ENCODE assay signal across 2 cellular contexts in the genomic region with DNA sequence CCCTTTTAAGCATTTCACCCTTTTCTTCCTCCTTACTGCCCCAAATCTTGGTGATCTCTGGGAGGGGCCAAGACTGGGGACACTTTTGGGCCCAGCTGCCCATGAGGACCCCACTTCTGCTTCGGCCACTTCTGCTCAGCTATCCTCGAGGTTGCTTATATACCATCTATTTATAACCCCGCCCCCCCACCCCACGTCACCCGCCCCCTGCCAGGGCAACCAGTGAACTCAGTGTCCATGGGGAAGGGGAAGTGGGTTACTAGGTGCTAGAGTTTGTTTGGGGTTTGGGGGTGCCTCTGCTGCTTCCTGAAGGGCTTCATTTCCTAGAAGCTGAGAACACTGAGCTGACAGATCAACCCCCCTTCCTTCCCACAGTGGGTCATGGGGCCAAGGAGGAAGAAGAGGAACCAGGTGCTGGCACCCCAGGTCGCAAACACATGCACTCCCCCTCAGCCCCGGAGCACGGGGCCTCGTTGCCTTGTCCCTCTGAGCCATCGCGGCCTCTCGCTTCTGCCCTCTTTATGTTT.
A peak's percentile ranks its signal among the peaks of the same experiment; 100 is the strongest.
TF ChIP-seq lines count a peak whose summit lies in the region.

No MANE protein-coding gene starts in this region.

TF ChIP-seq in liver, 16 proteins besides CTCF, POLR2A, EP300 and RAD21:
- TF ChIP-seq SP1 (IDR thresholded peaks at IDR 0.05) (peak; percentile 16), REST (IDR thresholded peaks at IDR 0.05) (no peak)
- TF ChIP-seq, protein P1, sequence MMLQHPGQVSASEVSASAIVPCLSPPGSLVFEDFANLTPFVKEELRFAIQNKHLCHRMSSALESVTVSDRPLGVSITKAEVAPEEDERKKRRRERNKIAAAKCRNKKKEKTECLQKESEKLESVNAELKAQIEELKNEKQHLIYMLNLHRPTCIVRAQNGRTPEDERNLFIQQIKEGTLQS (IDR thresholded peaks at IDR 0.05): no peak

TF ChIP-seq in HepG2, 621 proteins besides CTCF, POLR2A, EP300 and RAD21:
- TF ChIP-seq ZBTB14 (CRISPR knock-in tag; IDR thresholded peaks at IDR 0.05) (no peak), ZNF781 (CRISPR knock-in tag; IDR thresholded peaks at IDR 0.05; ENCODE audit: borderline replicate concordance, not compliant biosample characterization) (no peak), NR2C2 (CRISPR knock-in tag; IDR thresholded peaks at IDR 0.05; ENCODE audit: borderline replicate concordance) (no peak), CCDC6 (CRISPR knock-in tag; IDR thresholded peaks at IDR 0.05) (no peak), DNMT1 (CRISPR knock-in tag; IDR thresholded peaks at IDR 0.05) (no peak), NFATC3 (CRISPR knock-in tag; IDR thresholded peaks at IDR 0.05) (no peak), E2F2 (CRISPR knock-in tag; IDR thresholded peaks at IDR 0.05; ENCODE audit: borderline replicate concordance) (no peak), PRPF4 (IDR thresholded peaks at IDR 0.05; ENCODE audit: low read depth, low read length, poor library complexity, severe bottlenecking) (no peak)
- TF ChIP-seq, protein P2, sequence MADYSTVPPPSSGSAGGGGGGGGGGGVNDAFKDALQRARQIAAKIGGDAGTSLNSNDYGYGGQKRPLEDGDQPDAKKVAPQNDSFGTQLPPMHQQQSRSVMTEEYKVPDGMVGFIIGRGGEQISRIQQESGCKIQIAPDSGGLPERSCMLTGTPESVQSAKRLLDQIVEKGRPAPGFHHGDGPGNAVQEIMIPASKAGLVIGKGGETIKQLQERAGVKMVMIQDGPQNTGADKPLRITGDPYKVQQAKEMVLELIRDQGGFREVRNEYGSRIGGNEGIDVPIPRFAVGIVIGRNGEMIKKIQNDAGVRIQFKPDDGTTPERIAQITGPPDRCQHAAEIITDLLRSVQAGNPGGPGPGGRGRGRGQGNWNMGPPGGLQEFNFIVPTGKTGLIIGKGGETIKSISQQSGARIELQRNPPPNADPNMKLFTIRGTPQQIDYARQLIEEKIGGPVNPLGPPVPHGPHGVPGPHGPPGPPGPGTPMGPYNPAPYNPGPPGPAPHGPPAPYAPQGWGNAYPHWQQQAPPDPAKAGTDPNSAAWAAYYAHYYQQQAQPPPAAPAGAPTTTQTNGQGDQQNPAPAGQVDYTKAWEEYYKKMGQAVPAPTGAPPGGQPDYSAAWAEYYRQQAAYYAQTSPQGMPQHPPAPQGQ (CRISPR knock-in tag; IDR thresholded peaks at IDR 0.05; ENCODE audit: borderline replicate concordance): no peak
- TF ChIP-seq, protein P3, sequence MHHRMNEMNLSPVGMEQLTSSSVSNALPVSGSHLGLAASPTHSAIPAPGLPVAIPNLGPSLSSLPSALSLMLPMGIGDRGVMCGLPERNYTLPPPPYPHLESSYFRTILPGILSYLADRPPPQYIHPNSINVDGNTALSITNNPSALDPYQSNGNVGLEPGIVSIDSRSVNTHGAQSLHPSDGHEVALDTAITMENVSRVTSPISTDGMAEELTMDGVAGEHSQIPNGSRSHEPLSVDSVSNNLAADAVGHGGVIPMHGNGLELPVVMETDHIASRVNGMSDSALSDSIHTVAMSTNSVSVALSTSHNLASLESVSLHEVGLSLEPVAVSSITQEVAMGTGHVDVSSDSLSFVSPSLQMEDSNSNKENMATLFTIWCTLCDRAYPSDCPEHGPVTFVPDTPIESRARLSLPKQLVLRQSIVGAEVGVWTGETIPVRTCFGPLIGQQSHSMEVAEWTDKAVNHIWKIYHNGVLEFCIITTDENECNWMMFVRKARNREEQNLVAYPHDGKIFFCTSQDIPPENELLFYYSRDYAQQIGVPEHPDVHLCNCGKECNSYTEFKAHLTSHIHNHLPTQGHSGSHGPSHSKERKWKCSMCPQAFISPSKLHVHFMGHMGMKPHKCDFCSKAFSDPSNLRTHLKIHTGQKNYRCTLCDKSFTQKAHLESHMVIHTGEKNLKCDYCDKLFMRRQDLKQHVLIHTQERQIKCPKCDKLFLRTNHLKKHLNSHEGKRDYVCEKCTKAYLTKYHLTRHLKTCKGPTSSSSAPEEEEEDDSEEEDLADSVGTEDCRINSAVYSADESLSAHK (CRISPR knock-in tag; IDR thresholded peaks at IDR 0.05; ENCODE audit: borderline replicate concordance): no peak
